Comparison of ENCODE assay signal across 8 cellular contexts in the genomic region with DNA sequence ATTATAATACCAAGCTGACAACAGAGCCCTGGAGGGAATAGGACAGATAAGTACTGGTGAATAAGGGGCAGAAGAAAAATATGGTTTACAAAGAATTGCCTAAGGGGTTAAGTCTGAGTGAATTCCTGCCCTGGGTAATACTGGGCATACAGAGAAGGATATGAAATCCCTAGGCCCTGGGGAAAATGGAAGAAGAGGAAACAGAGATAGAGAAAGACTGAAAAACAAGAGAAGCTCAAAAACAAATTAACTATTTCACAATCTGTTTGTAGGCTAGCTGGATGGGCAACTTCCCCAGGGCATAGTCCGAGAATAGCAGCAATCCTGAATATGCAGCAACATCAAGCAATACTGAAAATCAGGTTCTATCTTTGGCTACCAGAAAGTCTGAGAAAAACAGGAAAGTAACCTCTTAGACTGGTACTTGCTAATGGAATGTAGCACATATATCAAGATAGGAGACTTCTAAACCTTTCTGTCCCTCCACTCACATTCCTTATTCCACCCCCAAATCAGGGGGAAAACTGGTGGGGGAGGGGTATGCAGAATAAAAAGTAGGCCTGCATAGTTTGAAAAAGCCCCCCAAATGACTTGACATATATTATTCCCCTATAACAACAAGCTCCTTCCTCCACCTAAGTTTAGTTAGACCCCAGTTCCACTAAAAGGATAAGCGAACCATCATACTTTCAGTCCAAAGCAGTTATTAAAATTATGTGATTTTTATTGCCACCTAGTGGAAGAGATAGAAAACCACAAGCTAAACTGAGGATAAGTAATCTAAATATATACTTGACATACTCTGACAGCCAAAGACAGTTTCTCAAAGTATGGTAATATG. TPM values are rescaled to one million over a fixed set of nuclear protein-coding genes. Genes with fewer than 3 reads are reported as not detected.
DNase-seq lines count a peak whose midpoint lies in the region; ATAC-seq and TF ChIP-seq lines count a peak whose summit lies in the region.

No MANE protein-coding gene starts in this region.

- H3F3A ChIP-seq in PC-3 (ENCODE audit: low read length, unreplicated experiment) = no peaks in the 10 kb centered on the region

- CTCF ChIA-PET in PC-3 (lab: Charles Lee) = interaction anchor here (0.6 to 1.0 kb wide), 6 partner anchors 23 to 290 kb away, joined by 3 to 7 read pairs (median 3); no protein-coding TSS in a partner anchor

- no peaks in the 10 kb centered on the region for H3K9me2 ChIP-seq in PC-3 (replicated peaks; ENCODE audit: low read length)

- H3K27me3 ChIP-seq in PC-3 (ENCODE audit: low read length) (no peaks in the 10 kb centered on the region), dorsolateral prefrontal cortex (no peaks in the 10 kb centered on the region)

- H3K79me2 ChIP-seq in PC-3 (ENCODE audit: low read length) = no peaks in the 10 kb centered on the region

- peak; percentile 64 for TF ChIP-seq CTCF in PC-3 (conservative IDR thresholded peaks at IDR 0.05; ENCODE audit: low read depth, low read length)
- TF ChIP-seq CTCF in dorsolateral prefrontal cortex (IDR thresholded peaks at IDR 0.05 in 54 of 56, conservative IDR thresholded peaks at IDR 0.05 in 2 of 56; ENCODE audit: low read depth in 1 of 56, partially characterized antibody in 56 of 56) = peak; percentile 67 to 92 (median 82)

- H3K4me3 ChIP-seq in PC-3 (ENCODE audit: low read length) (no peak overlapping the region), dorsolateral prefrontal cortex (peak overlapping the region in 24 of 59 donors; percentile 0 to 47 (median 22))

- H3K27ac ChIP-seq in PC-3 (ENCODE audit: low read length) (no peak overlapping the region), dorsolateral prefrontal cortex (peak overlapping the region in 14 of 59 donors; percentile 7 to 55 (median 32))

- no peaks in the 10 kb centered on the region for H3K9me3 ChIP-seq in PC-3 (ENCODE audit: low read length)

- no peaks in the 10 kb centered on the region for H4K20me1 ChIP-seq in PC-3 (ENCODE audit: low read length)

- no TSS peak for BruUV-seq in PC-3 (replicated peaks; lab: Mats Ljungman, UMichigan)

- no peak overlapping the region for H2AFZ ChIP-seq in PC-3 (ENCODE audit: low read length)

- H3K4me2 ChIP-seq in PC-3 (ENCODE audit: low read length) = no peak overlapping the region

- H3K4me1 ChIP-seq in PC-3 (ENCODE audit: insufficient read depth, low read length) = no peaks in the 10 kb centered on the region

- no peaks in the 10 kb centered on the region for H3K36me3 ChIP-seq in PC-3 (ENCODE audit: low read depth, low read length)

- DNase-seq in CD1c-positive myeloid dendritic cell (ENCODE audit: extremely low spot score) = peak; percentile 51
- peak; percentile 9 for DNase-seq in HT1080 (ENCODE audit: low read depth)
- peak; percentile 48 for DNase-seq in PC-3
- DNase-seq in dorsolateral prefrontal cortex = no peak
- DNase-seq in midbrain (lab: John Stamatoyannopoulos, UW) = peak; percentile 67

- H3K9ac ChIP-seq in PC-3 (ENCODE audit: low read length) = no peak overlapping the region

- ATAC-seq in PC-3 (no peak), esophagus mucosa (no peak), HG02759 (IDR thresholded peaks at IDR 0.05; ENCODE audit: unreplicated experiment) (no peak), GM19397 (IDR thresholded peaks at IDR 0.05; ENCODE audit: unreplicated experiment) (no peak)

- POLR2A ChIA-PET in PC-3 (lab: Charles Lee; ENCODE audit: unreplicated experiment) = interaction anchor here (0.5 kb wide), 1 partner anchor 257 kb away, joined by 8 read pairs; no protein-coding TSS in a partner anchor

- intact Hi-C loops in PC-3 (cut with micrococcal nuclease) (loop anchor here (2.0 to 5.0 kb wide), 3 partner anchors 157 to 519 kb away; partner anchors contain the start of genes CDC20B and PLPP1), dorsolateral prefrontal cortex (cut with DNase I) (loop anchor here (2.0 to 5.0 kb wide), 8 partner anchors 89 to 519 kb away; partner anchors contain the start of genes PLPP1 (in 2 of the 2) and CDC20B (in 1 of the 2))

RNA-seq across cellular contexts. Expression of gene SLC38A9, which starts 20.6 kb away (rescaled TPM):
- 17.7 and 23.8 TPM in 2 replicates for total RNA-seq in HT1080 (2014; rRNA removed; shearing (Covaris generic))
- 8.6 and 9.9 TPM in 2 replicates for polyA plus RNA-seq in HT1080 (2015; cell fraction: cytosol; rRNA removed)
- 30.6 and 41.6 TPM in 2 replicates for polyA plus RNA-seq in HT1080 (2015; cell fraction: nucleus; rRNA removed)
- total RNA-seq in PC-3 (2014; rRNA removed) = 6.5 and 12.9 TPM in 2 replicates
- total RNA-seq in dorsolateral prefrontal cortex = 10 to 100 TPM; 20.8 to 47.3 (median 31.5) TPM
- total RNA-seq in esophagus mucosa = 13.0 TPM

RNA-seq across cellular contexts. Expression of gene DDX4, which starts 46.4 kb away (rescaled TPM):
- 0.24 TPM in 1 of 2 replicates, not detected in the other for total RNA-seq in HT1080 (2014; rRNA removed; shearing (Covaris generic))
- polyA plus RNA-seq in HT1080 (2015; cell fraction: cytosol; rRNA removed) = not detected in 2 replicates
- 0.12 TPM in 1 of 2 replicates, not detected in the other for polyA plus RNA-seq in HT1080 (2015; cell fraction: nucleus; rRNA removed)
- total RNA-seq in PC-3 (2014; rRNA removed) (not detected in 2 replicates), dorsolateral prefrontal cortex (1 to 10 TPM in 56 of 120 experiments, under 1 TPM in 56, not detected in 8; 0.27 to 3.6 (median 0.99) TPM), esophagus mucosa (not detected)

Comparison
In these comparisons a context has a peak if more than half of its experiments do, and no peak if none do; other contexts are left out.
1. DNase-seq: peak in CD1c-positive myeloid dendritic cell (single experiment), HT1080 (single experiment), PC-3 (single experiment) and midbrain (single experiment); none in dorsolateral prefrontal cortex (0 of 10).